In genomic region chr6:7723041-7723447, GRCh38 we compare ENCODE assay signal across 8 cellular contexts. TPM values are rescaled to one million over a fixed set of nuclear protein-coding genes. Genes with fewer than 3 reads are reported as not detected.
A peak's percentile ranks its signal among the peaks of the same experiment; 100 is the strongest.
DNase-seq lines count a peak whose midpoint lies in the region; ATAC-seq and TF ChIP-seq lines count a peak whose summit lies in the region.

No MANE protein-coding gene starts in this region.

- no peak overlapping the region for H3K27ac Mint-ChIP-seq in chondrocyte (ENCODE audit: unreplicated experiment)

- TF ChIP-seq CTCF in chondrocyte (IDR thresholded peaks at IDR 0.05), result peak; percentile 80

- no peak overlapping the region for H3K4me3 Mint-ChIP-seq in chondrocyte (ENCODE audit: unreplicated experiment)

- peak in 10 of 14 donors; percentile 15 to 51 (median 24) for DNase-seq in C1 segment of cervical spinal cord (lab: John Stamatoyannopoulos, UW)
- peak; percentile 70 for DNase-seq in NCI-H2227 (lab: John Stamatoyannopoulos, UW; ENCODE audit: unreplicated experiment)
- peak; percentile 56 for DNase-seq in activated CD4-positive, CD25-positive, alpha-beta regulatory T cell treated with anti-CD3 and anti-CD28 coated beads, Interleukin-2, amount 50 U/mL, for 72 hours
- no peak for DNase-seq in chondrocyte (ENCODE audit: low spot score)
- peak; percentile 92 for DNase-seq in left kidney (ENCODE audit: low read depth, low spot score)
- peak; percentile 34 to 69 (median 37) for DNase-seq in stimulated activated CD4-positive, alpha-beta T cell treated with anti-CD3 and anti-CD28 coated beads, TNF-alpha, amount 100 ng/mL, for 24 hours (ENCODE audit: low read depth in 3 of 3)
- DNase-seq in NCI-H1048 (lab: John Stamatoyannopoulos, UW), result no peak

- peak; percentile 46 for ATAC-seq in GM21723 (IDR thresholded peaks at IDR 0.05; ENCODE audit: unreplicated experiment)

- peaks cover 22% of the 10 kb centered on the region for H3K4me1 Mint-ChIP-seq in chondrocyte (ENCODE audit: low read depth)

- H3K9me3 Mint-ChIP-seq in chondrocyte (ENCODE audit: low read depth), result no peaks in the 10 kb centered on the region

- H3K27me3 Mint-ChIP-seq in chondrocyte (ENCODE audit: low read depth), result peaks cover 41% of the 10 kb centered on the region

- H3K36me3 Mint-ChIP-seq in chondrocyte (ENCODE audit: low read depth), result no peaks in the 10 kb centered on the region

RNA-seq across cellular contexts. Expression of gene BMP6, which starts 2.9 kb away (rescaled TPM):
- total RNA-seq in chondrocyte, result 0.49 to 0.50 TPM in 2 of 3 replicates, not detected in the other

Comparison
In these comparisons a context has a peak if more than half of its experiments do, and no peak if none do; other contexts are left out.
1. DNase-seq: peak in C1 segment of cervical spinal cord (10 of 14), NCI-H2227 (single experiment), activated CD4-positive, CD25-positive, alpha-beta regulatory T cell treated with anti-CD3 and anti-CD28 coated beads, Interleukin-2, amount 50 U/mL, for 72 hours (single experiment), left kidney (single experiment) and stimulated activated CD4-positive, alpha-beta T cell treated with anti-CD3 and anti-CD28 coated beads, TNF-alpha, amount 100 ng/mL, for 24 hours (3 of 3); none in chondrocyte (single experiment) and NCI-H1048 (single experiment).